ENCODE assay signal across 8 cellular contexts in the genomic region with DNA sequence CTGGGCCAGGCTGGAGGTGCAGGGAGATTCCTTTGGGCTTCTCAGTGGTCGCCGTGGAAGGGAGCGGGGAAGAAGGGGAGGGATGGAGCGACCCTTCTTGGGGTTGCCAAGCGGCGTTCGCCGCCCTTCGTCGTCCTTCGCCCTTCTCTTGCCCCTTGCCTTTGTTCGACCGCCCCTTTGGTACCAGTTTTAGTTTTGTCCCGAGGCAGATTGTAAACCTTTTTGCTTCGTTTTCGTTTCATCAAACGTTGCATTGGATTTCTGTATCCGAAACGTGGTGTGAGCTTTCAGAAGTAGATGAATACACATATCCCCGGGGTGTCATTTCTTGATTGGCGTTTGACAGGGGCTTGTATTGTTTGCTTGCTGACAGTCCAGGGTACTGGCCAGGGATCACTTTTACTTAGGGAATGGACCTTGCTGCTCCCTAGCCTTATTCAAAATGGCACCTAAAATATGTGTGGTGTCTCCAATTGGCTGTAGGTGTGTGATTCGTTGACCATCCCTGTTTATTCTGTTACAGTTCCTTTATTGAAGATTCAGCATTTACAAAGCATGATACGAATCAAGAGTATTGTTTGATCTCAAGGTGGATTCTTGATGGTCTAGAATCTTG. TPM values are rescaled to one million over a fixed set of nuclear protein-coding genes. Genes with fewer than 3 reads are reported as not detected.
DNase-seq lines count a peak whose midpoint lies in the region; ATAC-seq, FAIRE-seq and TF ChIP-seq lines count a peak whose summit lies in the region.

No MANE protein-coding gene starts in this region.

- H3K9me3 Mint-ChIP-seq in astrocyte (ENCODE audit: unreplicated experiment): no peaks in the 10 kb centered on the region
- H3K9me3 Mint-ChIP-seq in immature natural killer cell: no peaks in the 10 kb centered on the region

- H3K27me3 ChIP-seq in astrocyte (ENCODE audit: insufficient read depth, low read length) (peaks cover 2% of the 10 kb centered on the region), subcutaneous abdominal adipose tissue (ENCODE audit: control insufficient read depth in 5 of 5, insufficient read depth in 4 of 5, low read length in 5 of 5) (no peaks in the 10 kb centered on the region)

- H3K4me3 Mint-ChIP-seq in astrocyte (ENCODE audit: unreplicated experiment) (peak overlapping the region; percentile 94), immature natural killer cell (peak overlapping the region; percentile 91 to 95 (median 95))

- H3K9ac ChIP-seq in astrocyte (ENCODE audit: low read length) (peak overlapping the region; percentile 89), subcutaneous abdominal adipose tissue (ENCODE audit: low read length in 5 of 5) (peak overlapping the region; percentile 89 to 96 (median 94))

- peak overlapping the region; percentile 81 for H3K27ac Mint-ChIP-seq in astrocyte (ENCODE audit: unreplicated experiment)
- H3K27ac Mint-ChIP-seq in immature natural killer cell: peak overlapping the region; percentile 88 to 97 (median 94)

- TF ChIP-seq CTCF in astrocyte (IDR thresholded peaks at IDR 0.05; ENCODE audit: insufficient read depth, low read depth, low read length): no peak

- DNase-seq in SIG-M5 treated with dmso at 0.1 percent for 504 hours (lab: John Stamatoyannopoulos, UW; ENCODE audit: unreplicated experiment): peak; percentile 9
- no peak for DNase-seq in SIG-M5 (lab: John Stamatoyannopoulos, UW)
- DNase-seq in LHCN-M2 (ENCODE audit: low read depth): peak; percentile 25
- DNase-seq in astrocyte (ENCODE audit: low read depth): no peak
- DNase-seq in immature natural killer cell: no peak
- DNase-seq in DMS153 (lab: John Stamatoyannopoulos, UW): no peak

- H3K4me1 Mint-ChIP-seq in astrocyte (ENCODE audit: low read depth, unreplicated experiment) (peaks cover 14% of the 10 kb centered on the region), immature natural killer cell (peaks cover 34 to 47% of the 10 kb centered on the region in 2 donors)

- H3K27ac ChIP-seq in astrocyte (ENCODE audit: low read depth, low read length): peak overlapping the region; percentile 85
- H3K27ac ChIP-seq in subcutaneous abdominal adipose tissue (ENCODE audit: low read depth, low read length): peak overlapping the region; percentile 47

- no peaks in the 10 kb centered on the region for H3K36me3 ChIP-seq in astrocyte (ENCODE audit: insufficient read depth, low read length)
- H3K36me3 ChIP-seq in subcutaneous abdominal adipose tissue (ENCODE audit: control insufficient read depth in 5 of 5, insufficient read depth in 5 of 5, low read length in 5 of 5): peaks cover 3 to 6% (median 5%) of the 10 kb centered on the region in 5 donors

- peaks cover 57% of the 10 kb centered on the region for H3K79me2 ChIP-seq in astrocyte (ENCODE audit: insufficient read depth, low read length)

- peak overlapping the region; percentile 95 for H3K4me3 ChIP-seq in astrocyte (ENCODE audit: insufficient read depth, low read depth, low read length)
- H3K4me3 ChIP-seq in subcutaneous abdominal adipose tissue (ENCODE audit: low read depth in 1 of 5, low read length in 5 of 5): peak overlapping the region; percentile 78 to 92 (median 85)

- H3K27me3 Mint-ChIP-seq in astrocyte (ENCODE audit: low read depth, unreplicated experiment): peaks cover 4% of the 10 kb centered on the region
- peaks cover 2 to 10% (median 6%) of the 10 kb centered on the region in 3 donors for H3K27me3 Mint-ChIP-seq in immature natural killer cell (ENCODE audit: low read depth in 3 of 3)

- H3K4me1 ChIP-seq in astrocyte (ENCODE audit: insufficient read depth, low read length): peaks cover 6% of the 10 kb centered on the region
- H3K4me1 ChIP-seq in subcutaneous abdominal adipose tissue (ENCODE audit: control insufficient read depth in 5 of 5, insufficient read depth in 5 of 5, low read length in 5 of 5): peaks cover 0 to 24% (median 22%) of the 10 kb centered on the region in 5 donors

- FAIRE-seq in astrocyte (lab: Jason Lieb, UNC): no peak

- no peaks in the 10 kb centered on the region for H3K9me3 ChIP-seq in astrocyte (ENCODE audit: insufficient read depth, low read depth, low read length)
- H3K9me3 ChIP-seq in subcutaneous abdominal adipose tissue (ENCODE audit: control insufficient read depth in 5 of 5, low read length in 5 of 5): no peaks in the 10 kb centered on the region

- H4K20me1 ChIP-seq in astrocyte (ENCODE audit: insufficient read depth, low read length): peaks cover 38% of the 10 kb centered on the region

- no peak for ATAC-seq in HG03135 (IDR thresholded peaks at IDR 0.05; ENCODE audit: unreplicated experiment)

- peak overlapping the region; percentile 67 for H2AFZ ChIP-seq in astrocyte (ENCODE audit: low read depth, low read length)

- peak overlapping the region; percentile 95 for H3K4me2 ChIP-seq in astrocyte (ENCODE audit: low read length)

- H3K36me3 Mint-ChIP-seq in astrocyte (ENCODE audit: low read depth, unreplicated experiment) (no peaks in the 10 kb centered on the region), immature natural killer cell (peaks cover 0 to 6% (median 1%) of the 10 kb centered on the region in 3 donors)

RNA-seq across cellular contexts. Expression of gene USP14, which starts 0.8 kb away (rescaled TPM):
- total RNA-seq in LHCN-M2 (2014; rRNA removed): 16.9 and 27.9 TPM in 2 replicates
- polyA plus RNA-seq in LHCN-M2 (2012): 40.2 TPM
- total RNA-seq in astrocyte: 95.6 and 102 TPM in 2 replicates
- 10 to 100 TPM; 22.5 to 50.7 (median 35.0) TPM for polyA plus RNA-seq in immature natural killer cell

Comparison
In these comparisons a context has a peak if more than half of its experiments do, and no peak if none do; other contexts are left out.
1. DNase-seq: peak in SIG-M5 treated with dmso at 0.1 percent for 504 hours (single experiment) and LHCN-M2 (single experiment); none in SIG-M5 (single experiment), astrocyte (single experiment), immature natural killer cell (0 of 3) and DMS153 (single experiment).